In genomic region chr16:15996432-15997109, GRCh38 we compare ENCODE assay signal across 9 cellular contexts. TPM values are rescaled to one million over a fixed set of nuclear protein-coding genes. Genes with fewer than 3 reads are reported as not detected.
DNase-seq lines count a peak whose midpoint lies in the region; ATAC-seq, FAIRE-seq and TF ChIP-seq lines count a peak whose summit lies in the region.
"Had no signal": no experiment of that assay in that cellular context is flagged by ENCODE, and none has a peak within 500 bp of the region (broad histone marks: within the 10 kb centered on the region; RNA-seq: fewer than 3 reads in every experiment).

No MANE protein-coding gene starts in this region.

- peak overlapping the region; percentile 23; the same call in 2 of the 3 replicates for H3K27ac ChIP-seq in K562 (ENCODE audit: extremely low read depth, low read depth, low read length)
- H3K27ac ChIP-seq in HepG2 (ENCODE audit: extremely low read length, insufficient read depth, low read length) = peak overlapping the region; percentile 7
- H3K27ac ChIP-seq in upper lobe of right lung = peak overlapping the region; percentile 63

- H3K4me2 ChIP-seq in K562 (ENCODE audit: insufficient read depth, low read length) = 0 out of 2 replicates have a peak overlapping the region, but pooled peaks have one; percentile 6
- H3K4me2 ChIP-seq in HepG2 (ENCODE audit: low read depth, low read length) = peak overlapping the region; percentile 38

- H3K36me3 ChIP-seq in K562 (ENCODE audit: control insufficient read depth, insufficient read depth, low read length) (peaks cover 30% of the 10 kb centered on the region; the same call in 2 of the 3 replicates), HepG2 (replicated peaks in 1 of 2; ENCODE audit: control insufficient read depth in 1 of 2, insufficient read depth in 2 of 2, low read length in 2 of 2) (peaks cover 6 to 13% of the 10 kb centered on the region in 2 experiments; a peak in 3 of 5 replicates), upper lobe of right lung (peaks cover 4% of the 10 kb centered on the region)

- CTCF ChIA-PET in activated naive CD4-positive, alpha-beta T cell treated with anti-CD3 and anti-CD28 coated beads, Interleukin-2, amount 10 ng/mL, durations not matched to agents 7 days and 5 days (lab: Charles Lee) = no interaction called here
- CTCF ChIA-PET in K562 (lab: Yijun Ruan, JAX; ENCODE audit: low intra/inter-chr PET ratio) = no interaction called here
- CTCF ChIA-PET in HepG2 (lab: Yijun Ruan, JAX; ENCODE audit: low intra/inter-chr PET ratio, low total read pairs) = no interaction called here

- no peak for DNase-seq in activated naive CD4-positive, alpha-beta T cell treated with anti-CD3 and anti-CD28 coated beads, Interleukin-2, amount 10 ng/mL, durations not matched to agents 7 days and 5 days
- DNase-seq in K562 (ENCODE audit: extremely low read depth in 1 of 4, low spot score in 3 of 4) = peak; percentile 32 to 50 (median 44)
- DNase-seq in HepG2 (ENCODE audit: low spot score) = peak; percentile 99
- peak; percentile 67 for DNase-seq in upper lobe of right lung
- no peak for DNase-seq in NAMALWA (ENCODE audit: low spot score)
- DNase-seq in stimulated activated CD4-positive, alpha-beta T cell treated with anti-CD3 and anti-CD28 coated beads, Interleukin-15, amount 100 ng/mL, for 24 hours = no peak
- DNase-seq: DND-41 had no signal

- H3K9me3 Mint-ChIP-seq in activated naive CD4-positive, alpha-beta T cell treated with anti-CD3 and anti-CD28 coated beads, Interleukin-2, amount 50 U/mL, for 24 hours = no peaks in the 10 kb centered on the region
- H3K9me3 Mint-ChIP-seq in activated naive CD4-positive, alpha-beta T cell treated with anti-CD3 and anti-CD28 coated beads, Interleukin-2, amount 10 ng/mL, durations not matched to agents 7 days and 5 days = no peaks in the 10 kb centered on the region

- no peak overlapping the region for H3K4me3 ChIP-seq in K562
- H3K4me3 ChIP-seq in HepG2 (replicated peaks in 1 of 3; ENCODE audit: insufficient read depth in 1 of 3, low read depth in 2 of 3, low read length in 3 of 3) = 0 out of 6 replicates have a peak overlapping the region, but pooled peaks of 1 of the 3 experiments have one; percentile 1
- H3K4me3 ChIP-seq in upper lobe of right lung = no peak overlapping the region

- TF ChIP-seq CTCF in K562 (IDR thresholded peaks at IDR 0.05 in 2 of 3, conservative IDR thresholded peaks at IDR 0.05 in 1 of 3; ENCODE audit: insufficient read depth in 2 of 3, low read depth in 1 of 3, low read length in 3 of 3) = no peak
- peak; percentile 72 for TF ChIP-seq CTCF in HepG2 (CRISPR knock-in tag; IDR thresholded peaks at IDR 0.05)
- TF ChIP-seq CTCF in upper lobe of right lung (IDR thresholded peaks at IDR 0.05) = no peak

- H3K9ac ChIP-seq in K562 (ENCODE audit: insufficient read depth in 1 of 2, low read depth in 2 of 2, low read length in 2 of 2) (peak overlapping the region in 1 of 2 experiments; percentile 63; a peak in 1 of 4 replicates), HepG2 (ENCODE audit: insufficient read depth, low read depth, low read length) (no peak overlapping the region)

- no peak overlapping the region for H2AFZ ChIP-seq in K562 (ENCODE audit: low read depth, low read length)
- no peak overlapping the region for H2AFZ ChIP-seq in HepG2 (ENCODE audit: low read length)

- H4K20me1 ChIP-seq in K562 (replicated peaks; ENCODE audit: control insufficient read depth, insufficient read depth, low read length) (peaks cover 8% of the 10 kb centered on the region), HepG2 (ENCODE audit: insufficient read depth, low read length) (peaks cover 47% of the 10 kb centered on the region)

- FAIRE-seq in K562 (lab: Jason Lieb, UNC) (peak; percentile 70), HepG2 (lab: Jason Lieb, UNC) (peak; percentile 84)

- peaks cover 61% of the 10 kb centered on the region for H3K4me1 Mint-ChIP-seq in activated naive CD4-positive, alpha-beta T cell treated with anti-CD3 and anti-CD28 coated beads, Interleukin-2, amount 50 U/mL, for 24 hours
- peaks cover 6% of the 10 kb centered on the region for H3K4me1 Mint-ChIP-seq in activated naive CD4-positive, alpha-beta T cell treated with anti-CD3 and anti-CD28 coated beads, Interleukin-2, amount 10 ng/mL, durations not matched to agents 7 days and 5 days

- H3K27me3 ChIP-seq in K562 (ENCODE audit: control insufficient read depth in 2 of 2, insufficient read depth in 2 of 2, low read length in 2 of 2) (no peaks in the 10 kb centered on the region), HepG2 (ENCODE audit: control insufficient read depth in 1 of 2, insufficient read depth in 2 of 2, low read length in 2 of 2) (no peaks in the 10 kb centered on the region), upper lobe of right lung (no peaks in the 10 kb centered on the region)

- H3K9me1 ChIP-seq in K562 (ENCODE audit: control insufficient read depth, insufficient read depth, low read length) = no peaks in the 10 kb centered on the region

- ATAC-seq in K562 (peak; percentile 9; the same call in 2 of the 3 replicates), HepG2 (peak; percentile 85), upper lobe of right lung (peak; percentile 67), GM18868 (IDR thresholded peaks at IDR 0.05; ENCODE audit: unreplicated experiment) (no peak)

- H3K4me1 ChIP-seq in K562 (replicated peaks in 1 of 2; ENCODE audit: control insufficient read depth in 2 of 2, insufficient read depth in 2 of 2, low read length in 2 of 2) = peaks cover 25 to 43% of the 10 kb centered on the region in 2 experiments
- peaks cover 41% of the 10 kb centered on the region for H3K4me1 ChIP-seq in HepG2 (ENCODE audit: insufficient read depth, low read length)
- H3K4me1 ChIP-seq in upper lobe of right lung = peaks cover 51% of the 10 kb centered on the region

- no TSS peak for BruUV-seq in K562 (replicated peaks; lab: Mats Ljungman, UMichigan)
- no TSS peak for BruUV-seq in HepG2 (replicated peaks; lab: Mats Ljungman, UMichigan)

- POLR2A ChIA-PET in K562 (lab: Yijun Ruan, JAX) (interaction anchor here (0.6 to 0.7 kb wide), 2 partner anchors 9 to 44 kb away, joined by 3 read pairs; no protein-coding TSS in a partner anchor), HepG2 (lab: Yijun Ruan, JAX) (interaction anchor here (0.7 to 3.9 kb wide), 8 partner anchors 18 to 389 kb away, joined by 3 to 25 read pairs (median 4); partner anchors contain the start of gene CEP20)

- H3K27me3 Mint-ChIP-seq in activated naive CD4-positive, alpha-beta T cell treated with anti-CD3 and anti-CD28 coated beads, Interleukin-2, amount 50 U/mL, for 24 hours = no peaks in the 10 kb centered on the region
- H3K27me3 Mint-ChIP-seq in activated naive CD4-positive, alpha-beta T cell treated with anti-CD3 and anti-CD28 coated beads, Interleukin-2, amount 10 ng/mL, durations not matched to agents 7 days and 5 days = no peaks in the 10 kb centered on the region

- TF ChIP-seq RAD21 in K562 (CRISPR knock-in tag; conservative IDR thresholded peaks at IDR 0.05 in 1 of 2, IDR thresholded peaks at IDR 0.05 in 1 of 2) (no peak; a peak in 1 of 4 replicates), HepG2 (CRISPR knock-in tag; IDR thresholded peaks at IDR 0.05) (peak; percentile 79; the same call in 1 of the 2 replicates)

- in situ Hi-C loops in K562 (cut with MboI) (no loop called here), HepG2 (cut with HindIII; ENCODE audit: extremely low pct_ligation_motif_present, low pct_unique_long_range_greater_than_20kb) (no loop called here)

- intact Hi-C loops in K562 (cut with micrococcal nuclease) = no loop called here
- intact Hi-C loops in HepG2 (cut with micrococcal nuclease; ENCODE audit: unreplicated experiment) = loop anchor here (1.0 to 5.0 kb wide), 3 partner anchors 26 to 131 kb away; no protein-coding TSS in a partner anchor
- intact Hi-C loops in upper lobe of right lung (cut with DNase I) = no loop called here

- peak overlapping the region; percentile 35 for H3K27ac Mint-ChIP-seq in activated naive CD4-positive, alpha-beta T cell treated with anti-CD3 and anti-CD28 coated beads, Interleukin-2, amount 50 U/mL, for 24 hours
- no peak overlapping the region for H3K27ac Mint-ChIP-seq in activated naive CD4-positive, alpha-beta T cell treated with anti-CD3 and anti-CD28 coated beads, Interleukin-2, amount 10 ng/mL, durations not matched to agents 7 days and 5 days

- peaks cover 13% of the 10 kb centered on the region for H3K36me3 Mint-ChIP-seq in activated naive CD4-positive, alpha-beta T cell treated with anti-CD3 and anti-CD28 coated beads, Interleukin-2, amount 50 U/mL, for 24 hours
- H3K36me3 Mint-ChIP-seq in activated naive CD4-positive, alpha-beta T cell treated with anti-CD3 and anti-CD28 coated beads, Interleukin-2, amount 10 ng/mL, durations not matched to agents 7 days and 5 days = peaks cover 17% of the 10 kb centered on the region

- H3K4me3 Mint-ChIP-seq in activated naive CD4-positive, alpha-beta T cell treated with anti-CD3 and anti-CD28 coated beads, Interleukin-2, amount 50 U/mL, for 24 hours = no peak overlapping the region
- H3K4me3 Mint-ChIP-seq in activated naive CD4-positive, alpha-beta T cell treated with anti-CD3 and anti-CD28 coated beads, Interleukin-2, amount 10 ng/mL, durations not matched to agents 7 days and 5 days = no peak overlapping the region

- H3K9me3 ChIP-seq in K562 (replicated peaks; ENCODE audit: control insufficient read depth, insufficient read depth, low read depth, low read length) (no peaks in the 10 kb centered on the region), HepG2 (ENCODE audit: low read length) (no peaks in the 10 kb centered on the region), upper lobe of right lung (no peaks in the 10 kb centered on the region)

- 35% methylated on average over 7 of the region's 8 CpGs for whole genome bisulfite sequencing in K562 (ENCODE audit: insufficient coverage, low coverage, missing lambda C conversion rate)
- WGBS in HepG2 (ENCODE audit: low lambda C conversion rate) = 22% methylated on average over 8 of the region's 8 CpGs

- H3K79me2 ChIP-seq in K562 (ENCODE audit: control insufficient read depth, insufficient read depth, low read length) = peaks cover 63% of the 10 kb centered on the region
- H3K79me2 ChIP-seq in HepG2 (ENCODE audit: insufficient read depth, low read length) = peaks cover 19% of the 10 kb centered on the region

- TF ChIP-seq POLR2A in K562 (conservative IDR thresholded peaks at IDR 0.05) (no peak), HepG2 (IDR thresholded peaks at IDR 0.05; ENCODE audit: insufficient read depth in 1 of 2, low read depth in 2 of 2, low read length in 2 of 2) (no peak)

- TF ChIP-seq EP300 in K562 (IDR thresholded peaks at IDR 0.05; ENCODE audit: low read length) (no peak), HepG2 (IDR thresholded peaks at IDR 0.05; ENCODE audit: low read depth in 2 of 2, low read length in 2 of 2) (peak; percentile 64 to 86; a peak in 3 of 4 replicates), HepG2 (CRISPR knock-in tag; IDR thresholded peaks at IDR 0.05; ENCODE audit: borderline replicate concordance) (peak; percentile 93)

RNA-seq across cellular contexts. Expression of gene ABCC1, which starts 47.2 kb away (rescaled TPM):
- total RNA-seq in K562 (2011; cell fraction: chromatin; rRNA removed; ENCODE audit: low replicate concordance) = 141 and 264 TPM in 2 replicates
- 136 and 143 TPM in 2 replicates for total RNA-seq in K562 (2011; cell fraction: nucleolus; rRNA removed)
- total RNA-seq in K562 (2011; cell fraction: nucleoplasm; rRNA removed) = 122 and 132 TPM in 2 replicates
- total RNA-seq in K562 (2014; rRNA removed) (12.5 and 15.7 TPM in 2 replicates), K562 (2014; rRNA removed; fragmentation: Illumina TruSeq; extraction: Trizol) (9.5 and 10.0 TPM in 2 replicates), K562 (2015; rRNA removed; fragmentation: Illumina TruSeq; extraction: Trizol) (7.4 and 8.8 TPM in 2 replicates), K562 (2021) (39.9 and 41.6 TPM in 2 replicates), HepG2 (2016; rRNA removed; fragmentation: Illumina TruSeq; extraction: Trizol) (10.2 and 13.0 TPM in 2 replicates), upper lobe of right lung (50.6 TPM)
- polyA plus RNA-seq in K562 (2011; rRNA removed) (9.9 and 13.8 TPM in 2 replicates), K562 (2014; fragmentation: Illumina TruSeq; extraction: Trizol) (27.2 and 27.9 TPM in 2 replicates), K562 (2014; fragmentation: Nextera tagmentation; extraction: Ambion mirVana) (1 to 10 TPM; 3.9 to 4.4 TPM), K562 (2014; rRNA removed) (14.2 and 15.6 TPM in 2 replicates), HepG2 (2011; rRNA removed) (30.6 and 38.1 TPM in 2 replicates)
- 13.3 and 15.4 TPM in 2 replicates for polyA plus RNA-seq in K562 (2011; cell fraction: cytosol; rRNA removed)
- 35.3 and 52.6 TPM in 2 replicates for polyA plus RNA-seq in K562 (2011; cell fraction: nucleus; rRNA removed)
- 32.3 and 37.8 TPM in 2 replicates for polyA plus RNA-seq in K562 (2012)
- polyA minus RNA-seq in K562 (2011; rRNA and poly(A)+ RNA removed) = 35.0 and 39.8 TPM in 2 replicates
- 36.8 and 44.5 TPM in 2 replicates for polyA minus RNA-seq in K562 (2011; cell fraction: cytosol; rRNA and poly(A)+ RNA removed)
- 28.7 and 39.2 TPM in 2 replicates for polyA minus RNA-seq in K562 (2011; cell fraction: nucleus; rRNA and poly(A)+ RNA removed)
- 6.2 and 6.4 TPM in 2 replicates for total RNA-seq in HepG2 (2016; cell fraction: cytosol; rRNA removed; fragmentation: Illumina TruSeq; extraction: Trizol; ENCODE audit: low read depth)
- 8.4 and 12.8 TPM in 2 replicates for total RNA-seq in HepG2 (2016; cell fraction: insoluble cytoplasmic fraction; rRNA removed; fragmentation: Illumina TruSeq; extraction: Trizol)
- total RNA-seq in HepG2 (2016; cell fraction: membrane; rRNA removed; fragmentation: Illumina TruSeq; extraction: Trizol) = 7.7 and 8.5 TPM in 2 replicates
- 23.8 and 28.6 TPM in 2 replicates for total RNA-seq in HepG2 (2016; cell fraction: nucleus; rRNA removed; fragmentation: Illumina TruSeq; extraction: Trizol)
- polyA plus RNA-seq in HepG2 (2011; cell fraction: cytosol; rRNA removed) = 14.1 and 14.7 TPM in 2 replicates
- 110 and 133 TPM in 2 replicates for polyA plus RNA-seq in HepG2 (2011; cell fraction: nucleus; rRNA removed)
- 23.1 and 36.8 TPM in 2 replicates for polyA plus RNA-seq in HepG2 (2012)
- polyA plus RNA-seq in HepG2 (2016; cell fraction: cytosol; fragmentation: Illumina TruSeq; extraction: Trizol; ENCODE audit: low read depth) = 1.3 TPM in 2 replicates
- polyA plus RNA-seq in HepG2 (2016; cell fraction: insoluble cytoplasmic fraction; fragmentation: Illumina TruSeq; extraction: Trizol; ENCODE audit: low read depth) = 6.5 and 9.3 TPM in 2 replicates
- 2.5 and 3.5 TPM in 2 replicates for polyA plus RNA-seq in HepG2 (2016; cell fraction: membrane; fragmentation: Illumina TruSeq; extraction: Trizol; ENCODE audit: low read depth)
- 47.8 and 49.6 TPM in 2 replicates for polyA plus RNA-seq in HepG2 (2016; cell fraction: nucleus; fragmentation: Illumina TruSeq; extraction: Trizol; ENCODE audit: insufficient read depth, low read depth)
- polyA minus RNA-seq in HepG2 (2011; rRNA and poly(A)+ RNA removed; ENCODE audit: low replicate concordance) = 87.8 and 152 TPM in 2 replicates
- polyA minus RNA-seq in HepG2 (2011; cell fraction: cytosol; rRNA and poly(A)+ RNA removed) = 36.7 and 46.7 TPM in 2 replicates
- polyA minus RNA-seq in HepG2 (2011; cell fraction: nucleus; rRNA and poly(A)+ RNA removed) = 61.3 and 64.6 TPM in 2 replicates

Comparison
In these comparisons a context has a peak if more than half of its experiments do, and no peak if none do; other contexts are left out.
1. DNase-seq: peak in K562 (4 of 4), HepG2 (single experiment) and upper lobe of right lung (single experiment); none in activated naive CD4-positive, alpha-beta T cell treated with anti-CD3 and anti-CD28 coated beads, Interleukin-2, amount 10 ng/mL, durations not matched to agents 7 days and 5 days (single experiment), NAMALWA (single experiment) and stimulated activated CD4-positive, alpha-beta T cell treated with anti-CD3 and anti-CD28 coated beads, Interleukin-15, amount 100 ng/mL, for 24 hours (single experiment).
2. H3K27ac ChIP-seq: peak in every context shown above with its lines; median percentile 63 in upper lobe of right lung; 23 in K562; 7 in HepG2.